Comparison of ENCODE assay signal across 11 cellular contexts in the genomic region with DNA sequence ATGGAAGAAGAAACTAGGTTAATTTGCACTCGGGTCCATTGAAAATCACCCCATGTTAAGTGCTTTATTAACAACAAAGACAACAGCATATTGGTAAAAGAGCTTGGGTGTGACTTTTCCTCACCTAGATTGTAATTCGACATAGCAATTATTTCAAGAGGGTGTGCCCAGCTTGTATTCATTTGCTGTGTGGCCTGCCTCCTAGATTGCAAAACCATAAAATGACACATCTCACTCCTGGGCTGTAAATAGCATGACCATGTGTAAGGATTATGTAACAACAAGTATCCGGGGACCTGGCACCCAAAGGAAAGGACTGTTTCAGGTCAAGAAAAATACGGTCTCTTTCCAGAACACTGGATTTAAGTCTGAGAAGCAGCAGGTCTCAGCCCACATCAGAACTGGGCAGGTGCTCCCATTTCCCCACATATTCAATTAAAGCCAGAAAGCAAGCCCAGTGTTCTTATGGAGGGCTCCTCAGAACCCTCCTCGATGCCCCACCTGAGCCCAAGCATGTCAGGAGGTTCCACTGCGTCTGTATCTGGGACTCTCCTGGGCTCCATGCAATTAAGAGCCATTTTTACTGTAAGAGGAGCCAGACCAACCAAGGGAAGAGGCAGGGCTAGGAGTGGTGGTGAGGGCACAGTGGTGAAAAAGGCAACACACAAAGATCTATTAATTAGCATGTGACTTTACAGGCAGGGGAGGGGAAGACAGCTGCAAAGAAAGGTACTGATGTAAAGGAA. TPM values are rescaled to one million over a fixed set of nuclear protein-coding genes. Genes with fewer than 3 reads are reported as not detected.
DNase-seq lines count a peak whose midpoint lies in the region; ATAC-seq, FAIRE-seq and TF ChIP-seq lines count a peak whose summit lies in the region.
"Had no signal": no experiment of that assay in that cellular context is flagged by ENCODE, and none has a peak within 500 bp of the region (broad histone marks: within the 10 kb centered on the region; RNA-seq: fewer than 3 reads in every experiment).

No MANE protein-coding gene starts in this region.

- no peak for FAIRE-seq in K562 (lab: Jason Lieb, UNC)

- H3K36me3 ChIP-seq in KMS-11 (ENCODE audit: insufficient read depth) (no peaks in the 10 kb centered on the region), K562 (ENCODE audit: control insufficient read depth, insufficient read depth, low read length) (no peaks in the 10 kb centered on the region), right lobe of liver (peaks cover 0 to 12% (median 0%) of the 10 kb centered on the region in 4 donors)
- H3K36me3 ChIP-seq: ascending aorta had no signal

- H3K79me2 ChIP-seq in KMS-11 (ENCODE audit: insufficient read depth, low read depth) = peaks cover 13% of the 10 kb centered on the region; the same call in 1 of the 2 replicates
- no peaks in the 10 kb centered on the region for H3K79me2 ChIP-seq in K562 (ENCODE audit: control insufficient read depth, insufficient read depth, low read length)

- H3K4me2 ChIP-seq in KMS-11 = peak overlapping the region; percentile 37; the same call in 1 of the 2 replicates
- H3K4me2 ChIP-seq in K562 (ENCODE audit: insufficient read depth, low read length) = no peak overlapping the region

- TF ChIP-seq POLR2A in K562 (conservative IDR thresholded peaks at IDR 0.05) (no peak), right lobe of liver (IDR thresholded peaks at IDR 0.05) (no peak)

- intact Hi-C loops in K562 (cut with micrococcal nuclease) = no loop called here
- intact Hi-C loops in right lobe of liver (cut with DNase I) = no loop called here

- no peak overlapping the region for H2AFZ ChIP-seq in KMS-11 (ENCODE audit: low read depth)
- no peak overlapping the region for H2AFZ ChIP-seq in K562 (ENCODE audit: low read depth, low read length)

- BruUV-seq in K562 (replicated peaks; lab: Mats Ljungman, UMichigan) = no TSS peak

- 33% methylated on average over 6 of the region's 6 CpGs for WGBS in K562 (ENCODE audit: insufficient coverage, low coverage, missing lambda C conversion rate)
- WGBS in right lobe of liver (ENCODE audit: insufficient coverage, low coverage, low lambda C conversion rate, missing lambda C conversion rate) = 37% methylated on average over 4 of the region's 6 CpGs

- H3K27ac ChIP-seq in KMS-11 (no peak overlapping the region), K562 (ENCODE audit: extremely low read depth, low read depth, low read length) (no peak overlapping the region), right lobe of liver (peak overlapping the region in 2 of 3 donors; percentile 37 to 38)
- H3K27ac ChIP-seq: ascending aorta had no signal

- H3K4me3 ChIP-seq in KMS-11 (IDR thresholded peaks at IDR 0.05; ENCODE audit: insufficient read depth, low read depth, low read length) (no peak overlapping the region), K562 (no peak overlapping the region), right lobe of liver (no peak overlapping the region)
- H3K4me3 ChIP-seq: ascending aorta had no signal

- in situ Hi-C loops in K562 (cut with MboI) = no loop called here

- H3K27me3 ChIP-seq in KMS-11 (ENCODE audit: insufficient read depth, low read depth) (no peaks in the 10 kb centered on the region), K562 (ENCODE audit: control insufficient read depth in 2 of 2, insufficient read depth in 2 of 2, low read length in 2 of 2) (no peaks in the 10 kb centered on the region), right lobe of liver (no peaks in the 10 kb centered on the region)
- H3K27me3 ChIP-seq: ascending aorta had no signal

- H3K4me1 ChIP-seq in KMS-11 (ENCODE audit: low read depth, poor library complexity, severe bottlenecking) = peaks cover 53% of the 10 kb centered on the region
- H3K4me1 ChIP-seq in K562 (replicated peaks in 1 of 2; ENCODE audit: control insufficient read depth in 2 of 2, insufficient read depth in 2 of 2, low read length in 2 of 2) = peaks cover 0 to 7% of the 10 kb centered on the region in 2 experiments; a peak in 1 of 5 replicates
- no peaks in the 10 kb centered on the region for H3K4me1 ChIP-seq in right lobe of liver

- no peak for TF ChIP-seq EP300 in K562 (IDR thresholded peaks at IDR 0.05; ENCODE audit: low read length)

- H4K20me1 ChIP-seq in KMS-11 (ENCODE audit: insufficient read depth) (no peaks in the 10 kb centered on the region), K562 (replicated peaks; ENCODE audit: control insufficient read depth, insufficient read depth, low read length) (no peaks in the 10 kb centered on the region)

- no peak for TF ChIP-seq RAD21 in K562 (CRISPR knock-in tag; conservative IDR thresholded peaks at IDR 0.05 in 1 of 2, IDR thresholded peaks at IDR 0.05 in 1 of 2)

- POLR2A ChIA-PET in K562 (lab: Yijun Ruan, JAX) = no interaction called here

- no peaks in the 10 kb centered on the region for H3K9me1 ChIP-seq in K562 (ENCODE audit: control insufficient read depth, insufficient read depth, low read length)

- peak; percentile 42; the same call in 2 of the 3 replicates for ATAC-seq in K562
- ATAC-seq in right lobe of liver = peak; percentile 78 to 97 (median 84)
- no peak for ATAC-seq in GM19463 (IDR thresholded peaks at IDR 0.05; ENCODE audit: unreplicated experiment)

- no peak for TF ChIP-seq CTCF in KMS-11 (conservative IDR thresholded peaks at IDR 0.05; ENCODE audit: low read depth, low read length)
- TF ChIP-seq CTCF in K562 (IDR thresholded peaks at IDR 0.05 in 2 of 3, conservative IDR thresholded peaks at IDR 0.05 in 1 of 3; ENCODE audit: insufficient read depth in 2 of 3, low read depth in 1 of 3, low read length in 3 of 3) = no peak
- no peak for TF ChIP-seq CTCF in right lobe of liver (IDR thresholded peaks at IDR 0.05)

- DNase-seq in AML-193 (lab: John Stamatoyannopoulos, UW) = peak; percentile 60 to 74
- no peak for DNase-seq in K562 (ENCODE audit: extremely low read depth in 1 of 4, low spot score in 3 of 4)
- DNase-seq in right lobe of liver = no peak
- DNase-seq in retina = no peak
- DNase-seq in GM19238 (ENCODE audit: insufficient read length, low spot score) = no peak
- no peak for DNase-seq in stimulated activated CD4-positive, alpha-beta T cell treated with anti-CD3 and anti-CD28 coated beads, Interleukin-12 subunit alpha, Interleukin-12 subunit beta, amount 100 ng/mL, for 4 hours
- DNase-seq: activated CD4-positive, CD25-positive, alpha-beta regulatory T cell; NCI-H1092 had no signal

- CTCF ChIA-PET in K562 (lab: Yijun Ruan, JAX; ENCODE audit: low intra/inter-chr PET ratio) = no interaction called here

- H3K9me3 ChIP-seq in K562 (replicated peaks; ENCODE audit: control insufficient read depth, insufficient read depth, low read depth, low read length) (no peaks in the 10 kb centered on the region), right lobe of liver (no peaks in the 10 kb centered on the region)
- H3K9me3 ChIP-seq: ascending aorta had no signal

- H3K9ac ChIP-seq in KMS-11 (no peak overlapping the region), K562 (ENCODE audit: insufficient read depth in 1 of 2, low read depth in 2 of 2, low read length in 2 of 2) (no peak overlapping the region)

TF ChIP-seq in K562, 482 proteins besides CTCF, POLR2A, EP300 and RAD21:
- TF ChIP-seq CEBPG (CRISPR knock-in tag; IDR thresholded peaks at IDR 0.05) (no peak), CEBPG (tag; conservative IDR thresholded peaks at IDR 0.05 in 1 of 2, IDR thresholded peaks at IDR 0.05 in 1 of 2) (0 out of 4 replicates have a peak, but pooled peaks of 1 of the 2 experiments have one; percentile 22), KLF6 (CRISPR knock-in tag; IDR thresholded peaks at IDR 0.05; ENCODE audit: borderline replicate concordance) (no peak), TGIF2 (CRISPR knock-in tag; IDR thresholded peaks at IDR 0.05) (no peak), CEBPB (tag; IDR thresholded peaks at IDR 0.05) (peak; percentile 72), SRF (CRISPR knock-in tag; IDR thresholded peaks at IDR 0.05) (no peak), TARDBP (IDR thresholded peaks at IDR 0.05) (no peak), CBX1 (IDR thresholded peaks at IDR 0.05; ENCODE audit: low read depth) (no peak)
- TF ChIP-seq, protein P1, sequence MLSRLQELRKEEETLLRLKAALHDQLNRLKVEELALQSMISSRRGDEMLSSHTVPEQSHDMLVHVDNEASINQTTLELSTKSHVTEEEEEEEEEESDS (CRISPR knock-in tag; IDR thresholded peaks at IDR 0.05) = no peak

RNA-seq across cellular contexts. Expression of a gene that starts 39.2 kb away (rescaled TPM):
- total RNA-seq in K562 (2011; cell fraction: chromatin; rRNA removed; ENCODE audit: low replicate concordance) = 2.7 and 2.9 TPM in 2 replicates
- 1.4 and 2.0 TPM in 2 replicates for total RNA-seq in K562 (2011; cell fraction: nucleolus; rRNA removed)
- 1.5 and 1.8 TPM in 2 replicates for total RNA-seq in K562 (2011; cell fraction: nucleoplasm; rRNA removed)
- total RNA-seq in K562 (2014; rRNA removed) = 2.9 and 3.6 TPM in 2 replicates
- 2.3 and 2.8 TPM in 2 replicates for total RNA-seq in K562 (2014; rRNA removed; fragmentation: Illumina TruSeq; extraction: Trizol)
- 2.0 and 2.1 TPM in 2 replicates for total RNA-seq in K562 (2015; rRNA removed; fragmentation: Illumina TruSeq; extraction: Trizol)
- total RNA-seq in K562 (2021) = 3.5 and 3.8 TPM in 2 replicates
- polyA plus RNA-seq in K562 (2011; rRNA removed) = 1.5 and 2.3 TPM in 2 replicates
- polyA plus RNA-seq in K562 (2011; cell fraction: cytosol; rRNA removed) = 0.63 and 1.3 TPM in 2 replicates
- polyA plus RNA-seq in K562 (2011; cell fraction: nucleus; rRNA removed) = 1.9 and 2.2 TPM in 2 replicates
- 1.3 and 2.3 TPM in 2 replicates for polyA plus RNA-seq in K562 (2012)
- 1.2 and 2.8 TPM in 2 replicates for polyA plus RNA-seq in K562 (2014; fragmentation: Illumina TruSeq; extraction: Trizol)
- 1 to 10 TPM in 1 of 2 experiments, under 1 TPM in 1; 0.77 to 1.0 TPM for polyA plus RNA-seq in K562 (2014; fragmentation: Nextera tagmentation; extraction: Ambion mirVana)
- polyA plus RNA-seq in K562 (2014; rRNA removed) = 2.0 and 2.8 TPM in 2 replicates
- 1.6 and 2.3 TPM in 2 replicates for polyA minus RNA-seq in K562 (2011; rRNA and poly(A)+ RNA removed)
- 1.4 and 1.5 TPM in 2 replicates for polyA minus RNA-seq in K562 (2011; cell fraction: cytosol; rRNA and poly(A)+ RNA removed)
- polyA minus RNA-seq in K562 (2011; cell fraction: nucleus; rRNA and poly(A)+ RNA removed) = 0.81 and 1.4 TPM in 2 replicates
- total RNA-seq in right lobe of liver = 1 to 10 TPM; 2.0 to 9.6 (median 5.0) TPM
- total RNA-seq: ascending aorta had no signal

Comparison
In these comparisons a context has a peak if more than half of its experiments do, and no peak if none do; other contexts are left out.
1. DNase-seq: peak in AML-193 (2 of 2); none in K562 (0 of 4), right lobe of liver (0 of 3), retina (single experiment), GM19238 (single experiment) and stimulated activated CD4-positive, alpha-beta T cell treated with anti-CD3 and anti-CD28 coated beads, Interleukin-12 subunit alpha, Interleukin-12 subunit beta, amount 100 ng/mL, for 4 hours (single experiment).
2. H3K27ac ChIP-seq: peak in right lobe of liver (2 of 3); none in KMS-11 (single experiment) and K562 (single experiment).